ENCODE assay signal across 17 cellular contexts in genomic region chr18:22257022-22257543, GRCh38.
DNase-seq lines count a peak whose midpoint lies in the region; TF ChIP-seq lines count a peak whose summit lies in the region.
"Had no signal": no experiment of that assay in that cellular context is flagged by ENCODE, and none has a peak within 500 bp of the region (broad histone marks: within the 10 kb centered on the region; RNA-seq: fewer than 3 reads in every experiment).

No MANE protein-coding gene starts in this region.

- peaks cover 3% of the 10 kb centered on the region for H3K4me1 Mint-ChIP-seq in chondrocyte (ENCODE audit: low read depth)
- peaks cover 21% of the 10 kb centered on the region for H3K4me1 Mint-ChIP-seq in mesothelial cell of epicardium
- H3K4me1 Mint-ChIP-seq: B cell, IgD-negative memory B cell had no signal

- no peaks in the 10 kb centered on the region for H3K36me3 ChIP-seq in effector memory CD4-positive, alpha-beta T cell (ENCODE audit: control insufficient read depth, insufficient read depth, low read length)

- peaks cover 11% of the 10 kb centered on the region for H3K27me3 Mint-ChIP-seq in chondrocyte (ENCODE audit: low read depth)
- H3K27me3 Mint-ChIP-seq in mesothelial cell of epicardium (ENCODE audit: low read depth): peaks cover 8% of the 10 kb centered on the region
- H3K27me3 Mint-ChIP-seq: CD4-positive, alpha-beta T cell had no signal

- H3K4me3 Mint-ChIP-seq in chondrocyte (ENCODE audit: unreplicated experiment) (no peak overlapping the region), mesothelial cell of epicardium (no peak overlapping the region)
- H3K4me3 Mint-ChIP-seq: B cell; CD4-positive, alpha-beta T cell; H9 had no signal

- no peak overlapping the region for H3K4me3 ChIP-seq in effector memory CD4-positive, alpha-beta T cell (ENCODE audit: insufficient read depth, low read depth, low read length, poor library complexity, severe bottlenecking)

- H3K27ac ChIP-seq in caudate nucleus (ENCODE audit: low read depth, low read length): no peak overlapping the region
- no peak overlapping the region for H3K27ac ChIP-seq in effector memory CD4-positive, alpha-beta T cell (ENCODE audit: insufficient read depth, low read length, poor library complexity, severe bottlenecking)

- peak; percentile 11 for DNase-seq in AG09319 (ENCODE audit: extremely low read depth, low read depth)
- peak; percentile 27 for DNase-seq in GM03348 (ENCODE audit: low spot score)
- DNase-seq in NOMO-1 treated with DMSO at 0.1 percent for 48 hours (lab: John Stamatoyannopoulos, UW; ENCODE audit: unreplicated experiment): peak; percentile 81
- DNase-seq in chondrocyte (ENCODE audit: low spot score): peak; percentile 46
- no peak for DNase-seq in mesothelial cell of epicardium (ENCODE audit: low spot score in 2 of 2, unreplicated experiment in 2 of 2)
- DNase-seq in anterior cingulate cortex (lab: John Stamatoyannopoulos, UW): no peak
- DNase-seq in caudate nucleus (lab: John Stamatoyannopoulos, UW): no peak
- DNase-seq in effector memory CD4-positive, alpha-beta T cell: no peak
- DNase-seq: CD4-positive, alpha-beta T cell; H9; NCI-H1436; NCI-H2081 treated with DMSO at 0.1 percent for 48 hours; NCI-H510A; NCI-H774; SIG-M5 had no signal

- H3K36me3 Mint-ChIP-seq in chondrocyte (ENCODE audit: low read depth) (no peaks in the 10 kb centered on the region), mesothelial cell of epicardium (no peaks in the 10 kb centered on the region)
- H3K36me3 Mint-ChIP-seq: IgD-negative memory B cell had no signal

- TF ChIP-seq CTCF in AG09319 (IDR thresholded peaks at IDR 0.05; ENCODE audit: low read depth, low read length) (no peak), chondrocyte (IDR thresholded peaks at IDR 0.05) (no peak), mesothelial cell of epicardium (IDR thresholded peaks at IDR 0.05; ENCODE audit: unreplicated experiment) (no peak)

- H3K27me3 ChIP-seq in effector memory CD4-positive, alpha-beta T cell (replicated peaks; ENCODE audit: control insufficient read depth, insufficient read depth, low read length, poor library complexity, severe bottlenecking): no peaks in the 10 kb centered on the region

- H3K4me1 ChIP-seq in effector memory CD4-positive, alpha-beta T cell (ENCODE audit: control insufficient read depth, insufficient read depth, low read length, poor library complexity, severe bottlenecking): no peaks in the 10 kb centered on the region

- H3K9me3 ChIP-seq in effector memory CD4-positive, alpha-beta T cell (ENCODE audit: control insufficient read depth, low read length): no peaks in the 10 kb centered on the region

- H3K27ac Mint-ChIP-seq in chondrocyte (ENCODE audit: unreplicated experiment) (no peak overlapping the region), mesothelial cell of epicardium (no peak overlapping the region)
- H3K27ac Mint-ChIP-seq: B cell; CD4-positive, alpha-beta T cell; H9; IgD-negative memory B cell had no signal

- H3K9me3 Mint-ChIP-seq in chondrocyte (ENCODE audit: low read depth) (no peaks in the 10 kb centered on the region), mesothelial cell of epicardium (peaks cover 6% of the 10 kb centered on the region)
- H3K9me3 Mint-ChIP-seq: CD4-positive, alpha-beta T cell had no signal

Comparison
In these comparisons a context has a peak if more than half of its experiments do, and no peak if none do; other contexts are left out.
1. DNase-seq: peak in AG09319 (single experiment), GM03348 (single experiment), NOMO-1 treated with DMSO at 0.1 percent for 48 hours (single experiment) and chondrocyte (single experiment); none in mesothelial cell of epicardium (0 of 2), anterior cingulate cortex (0 of 58), caudate nucleus (0 of 61) and effector memory CD4-positive, alpha-beta T cell (0 of 3).